18 cellular contexts compared by ENCODE assay signal in the genomic region with DNA sequence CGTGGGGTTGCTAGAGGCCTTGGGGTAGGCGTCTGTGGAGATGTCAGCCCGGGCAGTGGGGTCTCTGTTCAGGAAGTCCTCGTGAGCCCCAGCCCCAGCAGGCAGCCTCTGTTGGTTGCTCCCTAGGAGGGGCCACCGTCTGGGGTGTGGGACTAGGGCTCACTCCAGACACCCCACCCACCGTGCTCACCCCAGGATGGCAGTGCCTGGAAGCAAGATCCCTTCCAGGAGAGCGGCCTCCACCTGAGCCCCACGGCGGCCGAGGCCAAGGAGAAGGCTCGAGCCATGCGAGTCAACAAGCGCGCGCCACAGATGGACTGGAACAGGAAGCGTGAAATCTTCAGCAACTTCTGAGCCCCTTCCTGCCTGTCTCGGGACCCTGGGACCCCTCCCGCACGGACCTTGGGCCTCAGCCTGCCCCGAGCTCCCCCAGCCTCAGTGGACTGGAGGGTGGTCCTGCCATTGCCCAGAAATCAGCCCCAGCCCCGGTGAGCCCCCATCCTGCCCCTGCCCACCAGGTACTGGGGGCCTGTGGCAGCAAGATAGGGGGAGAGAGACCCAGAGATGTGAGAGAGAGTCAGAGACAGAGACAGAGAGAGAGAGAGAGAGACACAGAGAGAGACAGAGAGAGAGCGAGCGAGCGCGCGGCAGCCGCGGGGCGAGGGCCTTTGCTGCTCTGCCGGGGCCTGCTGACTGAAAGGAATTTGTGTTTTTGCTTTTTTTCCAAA. TPM values are rescaled to one million over a fixed set of nuclear protein-coding genes. Genes with fewer than 3 reads are reported as not detected.
DNase-seq lines count a peak whose midpoint lies in the region; ATAC-seq and TF ChIP-seq lines count a peak whose summit lies in the region.
"Had no signal": no experiment of that assay in that cellular context is flagged by ENCODE, and none has a peak within 500 bp of the region (broad histone marks: within the 10 kb centered on the region; RNA-seq: fewer than 3 reads in every experiment).

No MANE protein-coding gene starts in this region.

- peak overlapping the region; percentile 64; the same call in 1 of the 2 replicates for H2BK20ac ChIP-seq in IMR-90 (ENCODE audit: low read depth, low read length)

- H3K23ac ChIP-seq in IMR-90 (ENCODE audit: low read depth, low read length), result peak overlapping the region; percentile 53; the same call in 1 of the 2 replicates
- no peak overlapping the region for H3K23ac ChIP-seq in mesenchymal stem cell (ENCODE audit: low read length in 2 of 2)

- H3K27ac ChIP-seq in IMR-90 (ENCODE audit: insufficient read depth, low read length), result peak overlapping the region; percentile 55
- peak overlapping the region; percentile 53 to 97 for H3K27ac ChIP-seq in coronary artery
- H3K27ac ChIP-seq in mesenchymal stem cell (ENCODE audit: low read length, poor library complexity, severe bottlenecking), result no peak overlapping the region
- peak overlapping the region; percentile 94 to 95 for H3K27ac ChIP-seq in thoracic aorta
- H3K27ac ChIP-seq: neutrophil had no signal

- H3K18ac ChIP-seq in IMR-90 (ENCODE audit: low read depth, low read length), result no peak overlapping the region; the same call in 1 of the 2 replicates
- H3K18ac ChIP-seq in mesenchymal stem cell (ENCODE audit: low read depth in 1 of 2, low read length in 2 of 2), result peak overlapping the region; percentile 58 to 64

- POLR2A ChIA-PET in IMR-90 (lab: Charles Lee; ENCODE audit: unreplicated experiment), result no interaction called here

- H2BK12ac ChIP-seq in mesenchymal stem cell (ENCODE audit: low read length in 2 of 2), result peak overlapping the region; percentile 34 to 86

- no peak for TF ChIP-seq CTCF in IMR-90 (conservative IDR thresholded peaks at IDR 0.05; ENCODE audit: low read depth, low read length)
- TF ChIP-seq CTCF in coronary artery (IDR thresholded peaks at IDR 0.05), result no peak
- no peak for TF ChIP-seq CTCF in thoracic aorta (IDR thresholded peaks at IDR 0.05)
- TF ChIP-seq CTCF in mucosa of descending colon (IDR thresholded peaks at IDR 0.05), result no peak

- in situ Hi-C loops in IMR-90 (cut with MboI; ENCODE audit: low sequenced_read_pairs), result no loop called here

- H3K4me2 ChIP-seq in IMR-90 (ENCODE audit: low read depth, low read length) (no peak overlapping the region), mesenchymal stem cell (ENCODE audit: low read length, poor library complexity, severe bottlenecking) (no peak overlapping the region)

- H4K5ac ChIP-seq in IMR-90 (ENCODE audit: low read depth, low read length), result peak overlapping the region; percentile 13; the same call in 1 of the 2 replicates

- H2AFZ ChIP-seq in IMR-90 (replicated peaks; ENCODE audit: low read length, poor library complexity), result no peak overlapping the region
- H2AFZ ChIP-seq in mesenchymal stem cell (ENCODE audit: low read depth, low read length), result no peak overlapping the region

- H3K9me1 ChIP-seq in IMR-90 (ENCODE audit: insufficient read depth, low read length), result peaks cover 19% of the 10 kb centered on the region

- peaks cover 69% of the 10 kb centered on the region for H3K4me1 ChIP-seq in IMR-90 (ENCODE audit: control insufficient read depth, insufficient read depth, low read length)
- peaks cover 91% of the 10 kb centered on the region for H3K4me1 ChIP-seq in mesenchymal stem cell (ENCODE audit: control insufficient read depth, insufficient read depth, low read depth, low read length)
- peaks cover 31 to 53% of the 10 kb centered on the region in 2 donors for H3K4me1 ChIP-seq in thoracic aorta (ENCODE audit: control insufficient read depth in 1 of 2, low read depth in 2 of 2)
- H3K4me1 ChIP-seq in mucosa of descending colon (ENCODE audit: low read depth), result peaks cover 50% of the 10 kb centered on the region

- peak overlapping the region; percentile 86 for H2AK5ac ChIP-seq in IMR-90 (ENCODE audit: low read depth, low read length)
- H2AK5ac ChIP-seq in mesenchymal stem cell (ENCODE audit: low read length, severe bottlenecking), result peak overlapping the region; percentile 4

- H2BK120ac ChIP-seq in IMR-90 (ENCODE audit: low read depth, low read length) (peak overlapping the region; percentile 94; the same call in 1 of the 2 replicates), mesenchymal stem cell (ENCODE audit: low read depth, low read length) (peak overlapping the region; percentile 87)

- H3K79me1 ChIP-seq in IMR-90 (ENCODE audit: low read depth in 1 of 2, low read length in 2 of 2), result peaks cover 19 to 57% of the 10 kb centered on the region in 2 experiments; a peak in 3 of 4 replicates
- H3K79me1 ChIP-seq in mesenchymal stem cell (replicated peaks; ENCODE audit: low read length, poor library complexity, severe bottlenecking), result peaks cover 10% of the 10 kb centered on the region

- peak overlapping the region; percentile 70 for H4K91ac ChIP-seq in IMR-90 (ENCODE audit: insufficient read depth, low read depth, low read length)
- H4K91ac ChIP-seq in mesenchymal stem cell (ENCODE audit: low read length), result peak overlapping the region; percentile 83

- dilution Hi-C loops in IMR-90 (cut with HindIII; ENCODE audit: low sequenced_read_pairs, unreplicated experiment), result no loop called here

- no peaks in the 10 kb centered on the region for H3K27me3 ChIP-seq in IMR-90 (ENCODE audit: control insufficient read depth, insufficient read depth, low read length)
- no peaks in the 10 kb centered on the region for H3K27me3 ChIP-seq in mesenchymal stem cell (ENCODE audit: control insufficient read depth in 1 of 2, insufficient read depth in 1 of 2, low read length in 2 of 2)
- no peaks in the 10 kb centered on the region for H3K27me3 ChIP-seq in thoracic aorta (replicated peaks; ENCODE audit: insufficient read depth)

- H2AK9ac ChIP-seq in IMR-90 (replicated peaks; ENCODE audit: low read depth, low read length, poor library complexity), result no peak overlapping the region

- H4K8ac ChIP-seq in IMR-90 (ENCODE audit: low read depth in 2 of 2, low read length in 2 of 2) (peak overlapping the region; percentile 9 to 33; a peak in 2 of 4 replicates), mesenchymal stem cell (ENCODE audit: low read length) (peak overlapping the region; percentile 78)

- H3K14ac ChIP-seq in IMR-90 (replicated peaks; ENCODE audit: low read depth, low read length), result no peak overlapping the region
- peak overlapping the region in 1 of 2 experiments; percentile 62 for H3K14ac ChIP-seq in mesenchymal stem cell (ENCODE audit: low read length in 2 of 2)

- H3K4ac ChIP-seq in IMR-90 (ENCODE audit: low read depth, low read length) (peak overlapping the region; percentile 86), mesenchymal stem cell (ENCODE audit: low read depth in 1 of 2, low read length in 2 of 2) (peak overlapping the region; percentile 51 to 63)

- peaks cover 29% of the 10 kb centered on the region; the same call in 1 of the 2 replicates for H3K36me3 ChIP-seq in IMR-90 (ENCODE audit: control insufficient read depth, insufficient read depth, low read length)
- peaks cover 0 to 47% of the 10 kb centered on the region in 2 experiments for H3K36me3 ChIP-seq in mesenchymal stem cell (ENCODE audit: control insufficient read depth in 1 of 2, insufficient read depth in 2 of 2, low read depth in 1 of 2, low read length in 2 of 2)
- H3K36me3 ChIP-seq in thoracic aorta, result peaks cover 16% of the 10 kb centered on the region
- no peaks in the 10 kb centered on the region for H3K36me3 ChIP-seq in mucosa of descending colon (ENCODE audit: low read depth)
- H3K36me3 ChIP-seq: neutrophil had no signal

- H2BK15ac ChIP-seq in IMR-90 (ENCODE audit: low read depth, low read length) (no peak overlapping the region), mesenchymal stem cell (ENCODE audit: low read depth, poor library complexity, severe bottlenecking) (no peak overlapping the region)

- H4K20me1 ChIP-seq in IMR-90 (ENCODE audit: insufficient read depth, low read length), result no peaks in the 10 kb centered on the region

- WGBS in IMR-90 (ENCODE audit: extremely low coverage in 2 of 2, insufficient read length in 1 of 2), 2 experiments, result 92% methylated on average over 11 of the region's 30 CpGs; no CpG with 5 or more reads in 1 of the 2 experiments
- 82% methylated on average over 24 of the region's 30 CpGs for WGBS in mesenchymal stem cell

- no peak for ATAC-seq in IMR-90 (ENCODE audit: low read depth)
- ATAC-seq in thoracic aorta (ENCODE audit: insufficient number of reproducible peaks, low FRiP score, low read depth), result no peak
- ATAC-seq in stimulated activated naive CD8-positive, alpha-beta T cell treated with anti-CD3 and anti-CD28 coated beads, Interleukin-15, Interleukin-2, amounts not matched to agents 100 U/mL and 50 U/mL, for 24 hours, result no peak
- no peak for ATAC-seq in mucosa of descending colon
- ATAC-seq: left colon had no signal

- DNase-seq in IMR-90, result no peak
- DNase-seq in coronary artery (ENCODE audit: low spot score), result no peak
- DNase-seq in mesenchymal stem cell, result no peak
- no peak for DNase-seq in thoracic aorta (ENCODE audit: low spot score)
- DNase-seq in NCI-H187 (lab: John Stamatoyannopoulos, UW), result no peak
- DNase-seq in nucleus accumbens (lab: John Stamatoyannopoulos, UW), result no peak
- no peak for DNase-seq in stimulated activated naive CD8-positive, alpha-beta T cell treated with anti-CD3 and anti-CD28 coated beads, Interleukin-15, Interleukin-2, amounts not matched to agents 100 U/mL and 50 U/mL, for 24 hours
- no peak for DNase-seq in mucosa of descending colon
- DNase-seq: activated CD4-positive, alpha-beta memory T cell treated with anti-CD3 and anti-CD28 coated beads, Interleukin-2, amount 10 ng/mL, durations not matched to agents 7 days and 5 days; activated effector memory CD4-positive, alpha-beta T cell treated with Interleukin-2 at 50 U/mL for 16 hours; EL; Karpas-422; left colon; NCI-H1930; NCI-H748 treated with DMSO at 0.1 percent for 48 hours; SIG-M5; stimulated activated CD4-positive, alpha-beta T cell treated with anti-CD3 and anti-CD28 coated beads, Interleukin-2, amount 100 ng/mL, for 24 hours had no signal

- TSS peak; percentile 59 for BruUV-seq in IMR-90 (replicated peaks; lab: Mats Ljungman, UMichigan)

- CTCF ChIA-PET in IMR-90 (lab: Yijun Ruan, JAX), result interaction anchor here (1.0 kb wide), 1 partner anchor 15 kb away, joined by 3 read pairs; no protein-coding TSS in a partner anchor

- no peak for TF ChIP-seq POLR2A in IMR-90 (IDR thresholded peaks at IDR 0.05; ENCODE audit: low read depth, low read length)

- no peak for TF ChIP-seq RAD21 in IMR-90 (IDR thresholded peaks at IDR 0.05; ENCODE audit: low read length)

- H2BK5ac ChIP-seq in IMR-90 (ENCODE audit: low read depth, low read length, poor library complexity, severe bottlenecking) (peak overlapping the region; percentile 98), mesenchymal stem cell (ENCODE audit: low read depth, low read length, poor library complexity, severe bottlenecking) (no peak overlapping the region)

- H3K56ac ChIP-seq in IMR-90 (ENCODE audit: extremely low read depth, insufficient read depth, low read length), result no peak overlapping the region

- intact Hi-C loops in IMR-90 (cut with micrococcal nuclease), result no loop called here
- intact Hi-C loops in mucosa of descending colon (cut with DNase I, micrococcal nuclease), result no loop called here

- H3K9me3 ChIP-seq in IMR-90 (ENCODE audit: control insufficient read depth, insufficient read depth, low read length) (no peaks in the 10 kb centered on the region), mesenchymal stem cell (ENCODE audit: control insufficient read depth, low read length) (no peaks in the 10 kb centered on the region), thoracic aorta (no peaks in the 10 kb centered on the region), mucosa of descending colon (no peaks in the 10 kb centered on the region)
- H3K9me3 ChIP-seq: neutrophil had no signal

- no peak overlapping the region for H3K9ac ChIP-seq in IMR-90 (ENCODE audit: low read depth, low read length)
- no peak overlapping the region for H3K9ac ChIP-seq in mesenchymal stem cell (ENCODE audit: low read length)

- H3K4me3 ChIP-seq in IMR-90 (ENCODE audit: insufficient read depth, low read depth, low read length) (no peak overlapping the region), coronary artery (no peak overlapping the region), mesenchymal stem cell (ENCODE audit: insufficient read depth in 1 of 2, low read depth in 1 of 2, low read length in 2 of 2) (no peak overlapping the region), thoracic aorta (no peak overlapping the region), mucosa of descending colon (no peak overlapping the region)

RNA-seq across cellular contexts. Expression of a gene that starts 9.8 kb away (rescaled TPM):
- 22.8 and 28.1 TPM in 2 replicates for total RNA-seq in IMR-90 (2012; rRNA removed)
- 28.0 and 33.3 TPM in 2 replicates for polyA plus RNA-seq in IMR-90 (2012; rRNA removed)
- 46.3 and 54.8 TPM in 2 replicates for polyA plus RNA-seq in IMR-90 (2012; cell fraction: cytosol; rRNA removed)
- polyA plus RNA-seq in IMR-90 (2012; cell fraction: nucleus; rRNA removed; ENCODE audit: low replicate concordance), result 20.6 and 53.2 TPM in 2 replicates
- 16.3 TPM for polyA plus RNA-seq in mesenchymal stem cell (2013, experiment 1 of 2)
- polyA plus RNA-seq in mesenchymal stem cell (2013, experiment 2 of 2), result 16.9 TPM
- total RNA-seq in thoracic aorta, result 10 to 100 TPM in 1 of 2 donors, 1 to 10 TPM in 1; 7.7 to 13.4 TPM
- 10 to 100 TPM; 23.5 to 28.2 (median 24.5) TPM for total RNA-seq in mucosa of descending colon

RNA-seq across cellular contexts. Expression of a gene that starts 10.0 kb away (rescaled TPM):
- total RNA-seq in IMR-90 (2012; rRNA removed) (22.8 and 31.4 TPM in 2 replicates), thoracic aorta (100 to 1,000 TPM; 112 to 123 TPM), mucosa of descending colon (100 to 1,000 TPM; 140 to 161 (median 150) TPM)
- polyA plus RNA-seq in IMR-90 (2012; rRNA removed), result 88.6 and 95.9 TPM in 2 replicates
- 51.7 and 66.3 TPM in 2 replicates for polyA plus RNA-seq in IMR-90 (2012; cell fraction: cytosol; rRNA removed)
- polyA plus RNA-seq in IMR-90 (2012; cell fraction: nucleus; rRNA removed; ENCODE audit: low replicate concordance), result 202 and 503 TPM in 2 replicates
- 55.7 TPM for polyA plus RNA-seq in mesenchymal stem cell (2013, experiment 1 of 2)
- 59.1 TPM for polyA plus RNA-seq in mesenchymal stem cell (2013, experiment 2 of 2)

RNA-seq across cellular contexts. Expression of a gene that starts 11.1 kb away (rescaled TPM):
- total RNA-seq in IMR-90 (2012; rRNA removed) (18.6 and 20.8 TPM in 2 replicates), thoracic aorta (10 to 100 TPM; 66.0 to 84.1 TPM), mucosa of descending colon (10 to 100 TPM; 54.5 to 65.4 (median 60.0) TPM)
- polyA plus RNA-seq in IMR-90 (2012; rRNA removed), result 77.8 and 96.6 TPM in 2 replicates
- polyA plus RNA-seq in IMR-90 (2012; cell fraction: cytosol; rRNA removed), result 98.1 and 126 TPM in 2 replicates
- 54.5 and 134 TPM in 2 replicates for polyA plus RNA-seq in IMR-90 (2012; cell fraction: nucleus; rRNA removed; ENCODE audit: low replicate concordance)
- polyA plus RNA-seq in mesenchymal stem cell (2013, experiment 1 of 2), result 64.6 TPM
- 62.5 TPM for polyA plus RNA-seq in mesenchymal stem cell (2013, experiment 2 of 2)

RNA-seq across cellular contexts. Expression of a gene that starts 18.2 kb away (rescaled TPM):
- total RNA-seq in IMR-90 (2012; rRNA removed) (0.18 TPM in 1 of 2 replicates, not detected in the other), thoracic aorta (not detected), mucosa of descending colon (1 to 10 TPM in 1 of 3 donors, under 1 TPM in 2; 0.32 to 2.1 (median 0.60) TPM)
- polyA plus RNA-seq in IMR-90 (2012; rRNA removed), result 2.0 and 3.7 TPM in 2 replicates
- polyA plus RNA-seq in IMR-90 (2012; cell fraction: cytosol; rRNA removed), result 6.1 and 9.0 TPM in 2 replicates
- 2.5 and 7.1 TPM in 2 replicates for polyA plus RNA-seq in IMR-90 (2012; cell fraction: nucleus; rRNA removed; ENCODE audit: low replicate concordance)
- polyA plus RNA-seq in mesenchymal stem cell (2013, experiment 1 of 2), result 0.59 TPM
- 0.71 TPM for polyA plus RNA-seq in mesenchymal stem cell (2013, experiment 2 of 2)

RNA-seq across cellular contexts. Expression of a gene that starts 28.2 kb away (rescaled TPM):
- total RNA-seq in IMR-90 (2012; rRNA removed), result 3.4 and 4.4 TPM in 2 replicates
- polyA plus RNA-seq in IMR-90 (2012; rRNA removed), result 36.4 and 40.6 TPM in 2 replicates
- polyA plus RNA-seq in IMR-90 (2012; cell fraction: cytosol; rRNA removed), result 23.6 and 37.3 TPM in 2 replicates
- polyA plus RNA-seq in IMR-90 (2012; cell fraction: nucleus; rRNA removed; ENCODE audit: low replicate concordance), result 98.8 and 225 TPM in 2 replicates
- 23.8 TPM for polyA plus RNA-seq in mesenchymal stem cell (2013, experiment 1 of 2)
- polyA plus RNA-seq in mesenchymal stem cell (2013, experiment 2 of 2), result 21.1 TPM
- 10 to 100 TPM; 65.8 to 68.5 TPM for total RNA-seq in thoracic aorta
- 10 to 100 TPM; 41.9 to 45.4 (median 42.4) TPM for total RNA-seq in mucosa of descending colon
